In the genomic region with DNA sequence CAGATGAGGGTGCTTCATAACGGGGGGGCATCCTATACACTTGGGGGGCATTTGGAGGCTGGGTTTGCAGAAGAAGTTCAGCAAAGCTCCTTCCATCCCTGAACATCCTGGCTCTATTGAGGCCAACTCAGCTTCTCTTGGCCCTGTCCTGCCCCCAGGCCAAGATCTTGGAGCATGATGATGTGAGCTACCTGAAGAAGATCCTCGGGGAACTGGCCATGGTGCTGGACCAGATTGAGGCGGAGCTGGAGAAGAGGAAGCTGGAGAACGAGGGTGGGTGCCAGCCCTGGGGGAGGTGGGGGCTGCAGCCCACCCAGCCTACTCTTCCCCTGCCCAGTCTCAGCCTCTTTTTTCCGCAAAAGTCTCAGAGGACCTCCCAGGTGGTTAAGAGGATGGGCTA, we compare ENCODE assay signal across 1 cellular context.
TF ChIP-seq lines count a peak whose summit lies in the region.

No MANE protein-coding gene starts in this region.

TF ChIP-seq in GM12878, 131 proteins besides CTCF, POLR2A, EP300 and RAD21:
- TF ChIP-seq ATF3 (IDR thresholded peaks at IDR 0.05; ENCODE audit: borderline replicate concordance, extremely low read depth, low read depth, low read length), result no peak
- TF ChIP-seq CREB1 (IDR thresholded peaks at IDR 0.05; ENCODE audit: low read depth), result no peak
- TF ChIP-seq, protein P1, sequence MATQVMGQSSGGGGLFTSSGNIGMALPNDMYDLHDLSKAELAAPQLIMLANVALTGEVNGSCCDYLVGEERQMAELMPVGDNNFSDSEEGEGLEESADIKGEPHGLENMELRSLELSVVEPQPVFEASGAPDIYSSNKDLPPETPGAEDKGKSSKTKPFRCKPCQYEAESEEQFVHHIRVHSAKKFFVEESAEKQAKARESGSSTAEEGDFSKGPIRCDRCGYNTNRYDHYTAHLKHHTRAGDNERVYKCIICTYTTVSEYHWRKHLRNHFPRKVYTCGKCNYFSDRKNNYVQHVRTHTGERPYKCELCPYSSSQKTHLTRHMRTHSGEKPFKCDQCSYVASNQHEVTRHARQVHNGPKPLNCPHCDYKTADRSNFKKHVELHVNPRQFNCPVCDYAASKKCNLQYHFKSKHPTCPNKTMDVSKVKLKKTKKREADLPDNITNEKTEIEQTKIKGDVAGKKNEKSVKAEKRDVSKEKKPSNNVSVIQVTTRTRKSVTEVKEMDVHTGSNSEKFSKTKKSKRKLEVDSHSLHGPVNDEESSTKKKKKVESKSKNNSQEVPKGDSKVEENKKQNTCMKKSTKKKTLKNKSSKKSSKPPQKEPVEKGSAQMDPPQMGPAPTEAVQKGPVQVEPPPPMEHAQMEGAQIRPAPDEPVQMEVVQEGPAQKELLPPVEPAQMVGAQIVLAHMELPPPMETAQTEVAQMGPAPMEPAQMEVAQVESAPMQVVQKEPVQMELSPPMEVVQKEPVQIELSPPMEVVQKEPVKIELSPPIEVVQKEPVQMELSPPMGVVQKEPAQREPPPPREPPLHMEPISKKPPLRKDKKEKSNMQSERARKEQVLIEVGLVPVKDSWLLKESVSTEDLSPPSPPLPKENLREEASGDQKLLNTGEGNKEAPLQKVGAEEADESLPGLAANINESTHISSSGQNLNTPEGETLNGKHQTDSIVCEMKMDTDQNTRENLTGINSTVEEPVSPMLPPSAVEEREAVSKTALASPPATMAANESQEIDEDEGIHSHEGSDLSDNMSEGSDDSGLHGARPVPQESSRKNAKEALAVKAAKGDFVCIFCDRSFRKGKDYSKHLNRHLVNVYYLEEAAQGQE (IDR thresholded peaks at IDR 0.05; ENCODE audit: low read depth, low read length), result peak; percentile 81
- no peak for TF ChIP-seq SKIL (IDR thresholded peaks at IDR 0.05; ENCODE audit: low read depth, poor library complexity, severe bottlenecking)
- TF ChIP-seq, protein P2, sequence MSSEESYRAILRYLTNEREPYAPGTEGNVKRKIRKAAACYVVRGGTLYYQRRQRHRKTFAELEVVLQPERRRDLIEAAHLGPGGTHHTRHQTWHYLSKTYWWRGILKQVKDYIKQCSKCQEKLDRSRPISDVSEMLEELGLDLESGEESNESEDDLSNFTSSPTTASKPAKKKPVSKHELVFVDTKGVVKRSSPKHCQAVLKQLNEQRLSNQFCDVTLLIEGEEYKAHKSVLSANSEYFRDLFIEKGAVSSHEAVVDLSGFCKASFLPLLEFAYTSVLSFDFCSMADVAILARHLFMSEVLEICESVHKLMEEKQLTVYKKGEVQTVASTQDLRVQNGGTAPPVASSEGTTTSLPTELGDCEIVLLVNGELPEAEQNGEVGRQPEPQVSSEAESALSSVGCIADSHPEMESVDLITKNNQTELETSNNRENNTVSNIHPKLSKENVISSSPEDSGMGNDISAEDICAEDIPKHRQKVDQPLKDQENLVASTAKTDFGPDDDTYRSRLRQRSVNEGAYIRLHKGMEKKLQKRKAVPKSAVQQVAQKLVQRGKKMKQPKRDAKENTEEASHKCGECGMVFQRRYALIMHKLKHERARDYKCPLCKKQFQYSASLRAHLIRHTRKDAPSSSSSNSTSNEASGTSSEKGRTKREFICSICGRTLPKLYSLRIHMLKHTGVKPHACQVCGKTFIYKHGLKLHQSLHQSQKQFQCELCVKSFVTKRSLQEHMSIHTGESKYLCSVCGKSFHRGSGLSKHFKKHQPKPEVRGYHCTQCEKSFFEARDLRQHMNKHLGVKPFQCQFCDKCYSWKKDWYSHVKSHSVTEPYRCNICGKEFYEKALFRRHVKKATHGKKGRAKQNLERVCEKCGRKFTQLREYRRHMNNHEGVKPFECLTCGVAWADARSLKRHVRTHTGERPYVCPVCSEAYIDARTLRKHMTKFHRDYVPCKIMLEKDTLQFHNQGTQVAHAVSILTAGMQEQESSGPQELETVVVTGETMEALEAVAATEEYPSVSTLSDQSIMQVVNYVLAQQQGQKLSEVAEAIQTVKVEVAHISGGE (CRISPR knock-in tag; IDR thresholded peaks at IDR 0.05), result no peak
